In genomic region chr19:43532962-43533545, GRCh38 we compare ENCODE assay signal across 8 cellular contexts. TPM values are rescaled to one million over a fixed set of nuclear protein-coding genes. Genes with fewer than 3 reads are reported as not detected.
DNase-seq lines count a peak whose midpoint lies in the region; ATAC-seq and TF ChIP-seq lines count a peak whose summit lies in the region.

A gene with protein sequence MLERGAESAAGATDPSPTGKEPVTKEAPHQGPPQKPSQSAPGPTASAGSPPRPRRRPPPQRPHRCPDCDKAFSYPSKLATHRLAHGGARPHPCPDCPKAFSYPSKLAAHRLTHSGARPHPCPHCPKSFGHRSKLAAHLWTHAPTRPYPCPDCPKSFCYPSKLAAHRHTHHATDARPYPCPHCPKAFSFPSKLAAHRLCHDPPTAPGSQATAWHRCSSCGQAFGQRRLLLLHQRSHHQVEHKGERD (plus strand): TSS chr19:43533188. CDS start chr19:43534423, 1,235 bp downstream.

- H3K9me3 Mint-ChIP-seq in GM23338: no peaks in the 10 kb centered on the region
- no peaks in the 10 kb centered on the region for H3K9me3 Mint-ChIP-seq in neural progenitor cell

- H3K4me1 ChIP-seq in GM23338 (ENCODE audit: insufficient read depth) (peaks cover 6% of the 10 kb centered on the region; the same call in 1 of the 2 replicates), neural progenitor cell (no peaks in the 10 kb centered on the region), stomach smooth muscle (ENCODE audit: control insufficient read depth, insufficient read depth, low read length) (peaks cover 36% of the 10 kb centered on the region)

- H3K9me2 ChIP-seq in GM23338 (ENCODE audit: insufficient read depth): no peaks in the 10 kb centered on the region

- H3K4me1 Mint-ChIP-seq in GM23338 (peaks cover 10% of the 10 kb centered on the region), neural progenitor cell (peaks cover 22% of the 10 kb centered on the region)

- H3K79me2 ChIP-seq in GM23338 (replicated peaks; ENCODE audit: insufficient read depth) (no peaks in the 10 kb centered on the region), neural progenitor cell (ENCODE audit: low read depth) (no peaks in the 10 kb centered on the region)

- H3K27me3 ChIP-seq in GM23338 (ENCODE audit: insufficient read depth) (peaks cover 15% of the 10 kb centered on the region), neural progenitor cell (peaks cover 4% of the 10 kb centered on the region), stomach smooth muscle (ENCODE audit: control insufficient read depth in 1 of 2, insufficient read depth in 2 of 2, low read length in 2 of 2) (no peaks in the 10 kb centered on the region)

- peak; percentile 69 for ATAC-seq in GM23338

- H3K27me3 Mint-ChIP-seq in GM23338 (ENCODE audit: insufficient read depth, low read depth, poor library complexity) (peaks cover 4% of the 10 kb centered on the region), neural progenitor cell (ENCODE audit: insufficient read depth, low read depth) (peaks cover 2% of the 10 kb centered on the region)

- H3K36me3 ChIP-seq in GM23338 (ENCODE audit: insufficient read depth) (0 out of 2 replicates have a peak, but pooled peaks cover 3% of the 10 kb centered on the region), neural progenitor cell (no peaks in the 10 kb centered on the region), stomach smooth muscle (ENCODE audit: control insufficient read depth in 2 of 2, insufficient read depth in 2 of 2, low read length in 2 of 2) (no peaks in the 10 kb centered on the region)

- H3K36me3 Mint-ChIP-seq in GM23338 (ENCODE audit: low read depth) (peaks cover 11% of the 10 kb centered on the region), neural progenitor cell (peaks cover 9% of the 10 kb centered on the region)

- H3F3A ChIP-seq in GM23338 (replicated peaks; ENCODE audit: low read depth) (peaks cover 12% of the 10 kb centered on the region), neural progenitor cell (ENCODE audit: low read depth) (peaks cover 29% of the 10 kb centered on the region)

- H3K4me3 Mint-ChIP-seq in GM23338: peak within 1 kb of the TSS; percentile 83
- peak within 1 kb of the TSS; percentile 93 for H3K4me3 Mint-ChIP-seq in neural progenitor cell

- peak within 1 kb of the TSS; percentile 87 for H3K4me2 ChIP-seq in GM23338
- H3K4me2 ChIP-seq in neural progenitor cell: peak within 1 kb of the TSS; percentile 75

- H3K27ac ChIP-seq in GM23338 (ENCODE audit: low read depth): peak within 1 kb of the TSS; percentile 78
- H3K27ac ChIP-seq in neural progenitor cell: no peak within 1 kb of the TSS
- H3K27ac ChIP-seq in stomach smooth muscle (ENCODE audit: low read length): peak within 1 kb of the TSS; percentile 92

- 0 out of 4 replicates have a peak, but pooled peaks of 1 of the 2 experiments have one; percentile 3 for TF ChIP-seq CTCF in GM23338 (conservative IDR thresholded peaks at IDR 0.05; ENCODE audit: low read depth in 2 of 2)
- TF ChIP-seq CTCF in fibroblast of villous mesenchyme (IDR thresholded peaks at IDR 0.05; ENCODE audit: insufficient read depth, low read depth, low read length): no peak
- no peak for TF ChIP-seq CTCF in neural progenitor cell (IDR thresholded peaks at IDR 0.05)

- H3K9me3 ChIP-seq in neural progenitor cell (ENCODE audit: low read depth): no peaks in the 10 kb centered on the region
- no peaks in the 10 kb centered on the region for H3K9me3 ChIP-seq in stomach smooth muscle (ENCODE audit: control insufficient read depth in 2 of 2, low read length in 2 of 2)

- H4K20me1 ChIP-seq in GM23338 (replicated peaks; ENCODE audit: insufficient read depth) (no peaks in the 10 kb centered on the region; the same call in none of the 2 replicates), neural progenitor cell (ENCODE audit: low read depth) (peaks cover 4% of the 10 kb centered on the region)

- peak within 1 kb of the TSS; percentile 96 for H3K27ac Mint-ChIP-seq in GM23338
- H3K27ac Mint-ChIP-seq in neural progenitor cell: peak within 1 kb of the TSS; percentile 97

- H3K4me3 ChIP-seq in GM23338 (peak within 1 kb of the TSS; percentile 57), fibroblast of villous mesenchyme (ENCODE audit: low read depth, low read length) (peak within 1 kb of the TSS; percentile 69), neural progenitor cell (peak within 1 kb of the TSS; percentile 42), stomach smooth muscle (ENCODE audit: low read length in 2 of 2) (peak within 1 kb of the TSS; percentile 68 to 85)

- H2AFZ ChIP-seq in GM23338: peak within 1 kb of the TSS; percentile 78
- peak within 1 kb of the TSS; percentile 31 for H2AFZ ChIP-seq in neural progenitor cell (replicated peaks)

- H3K9ac ChIP-seq in neural progenitor cell (no peak within 1 kb of the TSS), stomach smooth muscle (ENCODE audit: low read length in 2 of 2) (peak within 1 kb of the TSS; percentile 56 to 80)

- DNase-seq in Daoy (ENCODE audit: low read depth): peak; percentile 95
- DNase-seq in GM23338 (ENCODE audit: low spot score): peak; percentile 97
- peak; percentile 91 for DNase-seq in LHCN-M2 (ENCODE audit: low read depth)
- peak; percentile 94 for DNase-seq in activated effector memory CD4-positive, alpha-beta T cell treated with anti-CD3 and anti-CD28 coated beads, Interleukin-2, amount 50 U/mL, for 16 hours
- peak; percentile 95 for DNase-seq in fibroblast of villous mesenchyme (ENCODE audit: low read depth)
- peak; percentile 95 for DNase-seq in neural progenitor cell (ENCODE audit: low spot score)

- peak; percentile 76 for TF ChIP-seq POLR2A in Raji (IDR thresholded peaks at IDR 0.05; ENCODE audit: insufficient read depth, low read depth, low read length)

TF ChIP-seq in GM23338, 12 proteins besides CTCF, POLR2A, EP300 and RAD21:
- TF ChIP-seq EZH2phosphoT487 (IDR thresholded peaks at IDR 0.05; ENCODE audit: unreplicated experiment): no peak
- TF ChIP-seq, protein P1, sequence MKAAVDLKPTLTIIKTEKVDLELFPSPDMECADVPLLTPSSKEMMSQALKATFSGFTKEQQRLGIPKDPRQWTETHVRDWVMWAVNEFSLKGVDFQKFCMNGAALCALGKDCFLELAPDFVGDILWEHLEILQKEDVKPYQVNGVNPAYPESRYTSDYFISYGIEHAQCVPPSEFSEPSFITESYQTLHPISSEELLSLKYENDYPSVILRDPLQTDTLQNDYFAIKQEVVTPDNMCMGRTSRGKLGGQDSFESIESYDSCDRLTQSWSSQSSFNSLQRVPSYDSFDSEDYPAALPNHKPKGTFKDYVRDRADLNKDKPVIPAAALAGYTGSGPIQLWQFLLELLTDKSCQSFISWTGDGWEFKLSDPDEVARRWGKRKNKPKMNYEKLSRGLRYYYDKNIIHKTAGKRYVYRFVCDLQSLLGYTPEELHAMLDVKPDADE (IDR thresholded peaks at IDR 0.05): no peak
- TF ChIP-seq POLR2AphosphoS5 (IDR thresholded peaks at IDR 0.05; ENCODE audit: low read depth): peak; percentile 67; the same call in 1 of the 2 replicates
- no peak for TF ChIP-seq STAT1 (IDR thresholded peaks at IDR 0.05; ENCODE audit: unreplicated experiment)
- no peak for TF ChIP-seq ZNF114 (CRISPR knock-in tag; IDR thresholded peaks at IDR 0.05)
TF ChIP-seq in GM23338: peak in this region for 1.

RNA-seq across cellular contexts. Expression of the gene that starts here (rescaled TPM):
- not detected in 2 replicates for total RNA-seq in Daoy (2014; rRNA removed; shearing (Covaris generic))
- total RNA-seq in GM23338 (2014; rRNA removed; shearing (Covaris generic)): 0.10 TPM in 1 of 2 replicates, not detected in the other
- 0.42 and 0.65 TPM in 2 replicates for polyA plus RNA-seq in GM23338 (2016; fragmentation: Nextera tagmentation; extraction: Ambion mirVana)
- total RNA-seq in LHCN-M2 (2014; rRNA removed) (1.5 TPM in 1 of 2 replicates, not detected in the other), fibroblast of villous mesenchyme (under 0.01 and 0.64 TPM in 2 replicates), neural progenitor cell (ENCODE audit: low replicate concordance) (not detected in 2 replicates)
- polyA plus RNA-seq in LHCN-M2 (2012): 3.0 TPM

Comparison
In these comparisons a context has a peak if more than half of its experiments do, and no peak if none do; other contexts are left out.
1. Peak in DNase-seq in Daoy; RNA of the gene not detected or under 1 TPM.
2. Peak in DNase-seq, ATAC-seq, H3K4me3 ChIP-seq, H3K27ac ChIP-seq and H3K4me2 ChIP-seq in GM23338; RNA of the gene not detected or under 1 TPM.
3. Peak in DNase-seq and H3K4me3 ChIP-seq in fibroblast of villous mesenchyme; RNA of the gene not detected or under 1 TPM.
4. Peak in DNase-seq, H3K4me3 ChIP-seq and H3K4me2 ChIP-seq in neural progenitor cell; RNA of the gene not detected or under 1 TPM.